In genomic region chr10:71975891-71976725, GRCh38 we compare ENCODE assay signal across 10 cellular contexts. TPM values are rescaled to one million over a fixed set of nuclear protein-coding genes. Genes with fewer than 3 reads are reported as not detected.
DNase-seq lines count a peak whose midpoint lies in the region; TF ChIP-seq lines count a peak whose summit lies in the region.
"Had no signal": no experiment of that assay in that cellular context is flagged by ENCODE, and none has a peak within 500 bp of the region (broad histone marks: within the 10 kb centered on the region; RNA-seq: fewer than 3 reads in every experiment).

No MANE protein-coding gene starts in this region.

- no peak overlapping the region for H3K27ac Mint-ChIP-seq in endothelial cell (ENCODE audit: unreplicated experiment)
- H3K27ac Mint-ChIP-seq in CD8-positive, alpha-beta memory T cell = no peak overlapping the region
- H3K27ac Mint-ChIP-seq: activated CD4-positive, alpha-beta T cell treated with anti-CD3 and anti-CD28 coated beads, Interleukin-2, amount 10 ng/mL, durations not matched to agents 24 days and 14 days had no signal

- TF ChIP-seq CTCF in transverse colon (IDR thresholded peaks at IDR 0.05) (no peak), endothelial cell (IDR thresholded peaks at IDR 0.05; ENCODE audit: unreplicated experiment) (no peak)

- H3K36me3 Mint-ChIP-seq in endothelial cell (ENCODE audit: low read depth, unreplicated experiment) = no peaks in the 10 kb centered on the region
- H3K36me3 Mint-ChIP-seq in CD8-positive, alpha-beta memory T cell = no peaks in the 10 kb centered on the region

- CTCF ChIA-PET in CD8-positive, alpha-beta memory T cell (lab: Charles Lee) = no interaction called here

- WGBS in transverse colon (ENCODE audit: low coverage in 1 of 2), 2 donors = 33% methylated on average over 11 of the region's 11 CpGs; no CpG with 5 or more reads in 1 of the 2 donors

- peak overlapping the region; percentile 65 to 83 (median 78) for H3K27ac ChIP-seq in transverse colon
- no peak overlapping the region for H3K27ac ChIP-seq in CD8-positive, alpha-beta memory T cell (ENCODE audit: low read depth, low read length)
- H3K27ac ChIP-seq: KMS-11 had no signal

- H3K9me3 ChIP-seq in transverse colon = no peaks in the 10 kb centered on the region
- H3K9me3 ChIP-seq in CD8-positive, alpha-beta memory T cell (ENCODE audit: low read length) = no peaks in the 10 kb centered on the region

- POLR2A ChIA-PET in CD8-positive, alpha-beta memory T cell (lab: Charles Lee) = interaction anchor here (0.5 kb wide), 1 partner anchor 395 kb away, joined by 5 read pairs; no protein-coding TSS in a partner anchor

- DNase-seq in M059J (ENCODE audit: low read depth) (peak; percentile 93), dermis blood vessel endothelial cell (peak; percentile 41), medulla oblongata (ENCODE audit: extremely low spot score) (peak; percentile 80), transverse colon (peak; percentile 45), endothelial cell (ENCODE audit: low spot score) (no peak), GM19238 (ENCODE audit: insufficient read length, low spot score) (no peak)
- no peak for DNase-seq in CD8-positive, alpha-beta memory T cell
- no peak for DNase-seq in stimulated activated CD4-positive, alpha-beta T cell treated with anti-CD3 and anti-CD28 coated beads, Interleukin-2, amount 100 ng/mL, for 24 hours
- DNase-seq: activated CD4-positive, alpha-beta T cell treated with anti-CD3 and anti-CD28 coated beads, Interleukin-2, amount 10 ng/mL, durations not matched to agents 24 days and 14 days had no signal

- intact Hi-C loops in transverse colon (cut with DNase I; ENCODE audit: low total_unique reads) = no loop called here

- peaks cover 11% of the 10 kb centered on the region for H3K4me1 Mint-ChIP-seq in endothelial cell (ENCODE audit: unreplicated experiment)
- H3K4me1 Mint-ChIP-seq in CD8-positive, alpha-beta memory T cell = no peaks in the 10 kb centered on the region

- H3K4me1 ChIP-seq in transverse colon = peaks cover 17 to 51% (median 36%) of the 10 kb centered on the region in 4 donors
- no peaks in the 10 kb centered on the region for H3K4me1 ChIP-seq in CD8-positive, alpha-beta memory T cell (ENCODE audit: insufficient read depth, low read length)

- no peak overlapping the region for H3K4me3 Mint-ChIP-seq in endothelial cell (ENCODE audit: unreplicated experiment)
- no peak overlapping the region for H3K4me3 Mint-ChIP-seq in CD8-positive, alpha-beta memory T cell
- H3K4me3 Mint-ChIP-seq: activated CD4-positive, alpha-beta T cell treated with anti-CD3 and anti-CD28 coated beads, Interleukin-2, amount 10 ng/mL, durations not matched to agents 24 days and 14 days had no signal

- TF ChIP-seq POLR2A in transverse colon (IDR thresholded peaks at IDR 0.05) = no peak

- no peaks in the 10 kb centered on the region for H3K36me3 ChIP-seq in transverse colon
- H3K36me3 ChIP-seq in CD8-positive, alpha-beta memory T cell (ENCODE audit: insufficient read depth, low read length) = no peaks in the 10 kb centered on the region

- no peaks in the 10 kb centered on the region for H3K27me3 Mint-ChIP-seq in endothelial cell (ENCODE audit: unreplicated experiment)
- H3K27me3 Mint-ChIP-seq in CD8-positive, alpha-beta memory T cell = peaks cover 9 to 25% of the 10 kb centered on the region in 2 donors
- H3K27me3 Mint-ChIP-seq: activated CD4-positive, alpha-beta T cell treated with anti-CD3 and anti-CD28 coated beads, Interleukin-2, amount 10 ng/mL, durations not matched to agents 24 days and 14 days had no signal

- H3K9me3 Mint-ChIP-seq in endothelial cell (ENCODE audit: unreplicated experiment) = no peaks in the 10 kb centered on the region
- H3K9me3 Mint-ChIP-seq in CD8-positive, alpha-beta memory T cell = no peaks in the 10 kb centered on the region
- H3K9me3 Mint-ChIP-seq: activated CD4-positive, alpha-beta T cell treated with anti-CD3 and anti-CD28 coated beads, Interleukin-2, amount 10 ng/mL, durations not matched to agents 24 days and 14 days had no signal

- no peaks in the 10 kb centered on the region for H3K27me3 ChIP-seq in transverse colon
- H3K27me3 ChIP-seq in CD8-positive, alpha-beta memory T cell (ENCODE audit: insufficient read depth, low read length, poor library complexity, severe bottlenecking) = no peaks in the 10 kb centered on the region

- H3K4me3 ChIP-seq in transverse colon = no peak overlapping the region
- H3K4me3 ChIP-seq in CD8-positive, alpha-beta memory T cell (ENCODE audit: low read length) = no peak overlapping the region

- TF ChIP-seq EP300 in transverse colon (IDR thresholded peaks at IDR 0.05; ENCODE audit: low read depth) = no peak

- in situ Hi-C loops in transverse colon (cut with MboI; ENCODE audit: low pct_ligation_motif_present in 1 of 4, low pct_unique_long_range_greater_than_20kb in 1 of 4, low sequenced_read_pairs in 3 of 4) = no loop called here

RNA-seq across cellular contexts. Expression of gene CHST3, which starts 11.9 kb away (rescaled TPM):
- 12.3 and 22.4 TPM in 2 replicates for total RNA-seq in M059J (2014; rRNA removed; shearing (Covaris generic))
- total RNA-seq in dermis blood vessel endothelial cell (7.0 TPM in 2 replicates), transverse colon (10 to 100 TPM in 1 of 4 donors, 1 to 10 TPM in 3; 1.6 to 10.5 (median 3.9) TPM), endothelial cell (ENCODE audit: unreplicated experiment) (3.8 TPM)
- total RNA-seq in CD8-positive, alpha-beta memory T cell = under 1 TPM; 0.07 TPM
- polyA plus RNA-seq in CD8-positive, alpha-beta memory T cell = not detected

Comparison
In these comparisons a context has a peak if more than half of its experiments do, and no peak if none do; other contexts are left out.
1. DNase-seq: peak in M059J (single experiment), dermis blood vessel endothelial cell (single experiment), medulla oblongata (single experiment) and transverse colon (single experiment); none in endothelial cell (single experiment), CD8-positive, alpha-beta memory T cell (0 of 5), stimulated activated CD4-positive, alpha-beta T cell treated with anti-CD3 and anti-CD28 coated beads, Interleukin-2, amount 100 ng/mL, for 24 hours (0 of 2) and GM19238 (single experiment).